Comparison of ENCODE assay signal across 1 cellular context in genomic region chr7:43784030-43785001, GRCh38.
TF ChIP-seq lines count a peak whose summit lies in the region.

No MANE protein-coding gene starts in this region.

TF ChIP-seq in GM12878, 131 proteins besides CTCF, POLR2A, EP300 and RAD21 (continued from another document and continues in another):
- TF ChIP-seq, protein P1, sequence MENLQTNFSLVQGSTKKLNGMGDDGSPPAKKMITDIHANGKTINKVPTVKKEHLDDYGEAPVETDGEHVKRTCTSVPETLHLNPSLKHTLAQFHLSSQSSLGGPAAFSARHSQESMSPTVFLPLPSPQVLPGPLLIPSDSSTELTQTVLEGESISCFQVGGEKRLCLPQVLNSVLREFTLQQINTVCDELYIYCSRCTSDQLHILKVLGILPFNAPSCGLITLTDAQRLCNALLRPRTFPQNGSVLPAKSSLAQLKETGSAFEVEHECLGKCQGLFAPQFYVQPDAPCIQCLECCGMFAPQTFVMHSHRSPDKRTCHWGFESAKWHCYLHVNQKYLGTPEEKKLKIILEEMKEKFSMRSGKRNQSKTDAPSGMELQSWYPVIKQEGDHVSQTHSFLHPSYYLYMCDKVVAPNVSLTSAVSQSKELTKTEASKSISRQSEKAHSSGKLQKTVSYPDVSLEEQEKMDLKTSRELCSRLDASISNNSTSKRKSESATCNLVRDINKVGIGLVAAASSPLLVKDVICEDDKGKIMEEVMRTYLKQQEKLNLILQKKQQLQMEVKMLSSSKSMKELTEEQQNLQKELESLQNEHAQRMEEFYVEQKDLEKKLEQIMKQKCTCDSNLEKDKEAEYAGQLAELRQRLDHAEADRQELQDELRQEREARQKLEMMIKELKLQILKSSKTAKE (IDR thresholded peaks at IDR 0.05; ENCODE audit: low read depth, poor library complexity, severe bottlenecking) = peak; percentile 74
- TF ChIP-seq, protein P2, sequence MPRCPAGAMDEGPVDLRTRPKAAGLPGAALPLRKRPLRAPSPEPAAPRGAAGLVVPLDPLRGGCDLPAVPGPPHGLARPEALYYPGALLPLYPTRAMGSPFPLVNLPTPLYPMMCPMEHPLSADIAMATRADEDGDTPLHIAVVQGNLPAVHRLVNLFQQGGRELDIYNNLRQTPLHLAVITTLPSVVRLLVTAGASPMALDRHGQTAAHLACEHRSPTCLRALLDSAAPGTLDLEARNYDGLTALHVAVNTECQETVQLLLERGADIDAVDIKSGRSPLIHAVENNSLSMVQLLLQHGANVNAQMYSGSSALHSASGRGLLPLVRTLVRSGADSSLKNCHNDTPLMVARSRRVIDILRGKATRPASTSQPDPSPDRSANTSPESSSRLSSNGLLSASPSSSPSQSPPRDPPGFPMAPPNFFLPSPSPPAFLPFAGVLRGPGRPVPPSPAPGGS (IDR thresholded peaks at IDR 0.05; ENCODE audit: borderline replicate concordance, insufficient read depth, low read depth, low read length, poor library complexity, severe bottlenecking) = no peak
- TF ChIP-seq SUPT20H (IDR thresholded peaks at IDR 0.05; ENCODE audit: borderline replicate concordance, control insufficient read depth, low read depth, low read length) (no peak), CBFB (IDR thresholded peaks at IDR 0.05; ENCODE audit: low read depth) (no peak), ZBTB40 (IDR thresholded peaks at IDR 0.05; ENCODE audit: borderline replicate concordance) (no peak), BACH1 (IDR thresholded peaks at IDR 0.05; ENCODE audit: borderline replicate concordance) (no peak), MTA2 (IDR thresholded peaks at IDR 0.05; ENCODE audit: low read depth) (peak; percentile 43; the same call in 1 of the 2 replicates), JUNB (IDR thresholded peaks at IDR 0.05) (peak; percentile 65), ESRRA (IDR thresholded peaks at IDR 0.05; ENCODE audit: low read length) (no peak), SUZ12 (IDR thresholded peaks at IDR 0.05; ENCODE audit: unreplicated experiment) (no peak), ZZZ3 (IDR thresholded peaks at IDR 0.05; ENCODE audit: control insufficient read depth, insufficient read length, low read depth) (no peak), TCF7 (IDR thresholded peaks at IDR 0.05; ENCODE audit: borderline replicate concordance) (0 out of 2 replicates have a peak, but pooled peaks have one; percentile 12), SREBF1 (IDR thresholded peaks at IDR 0.05; ENCODE audit: low read length) (no peak), PAX8 (IDR thresholded peaks at IDR 0.05) (no peak), TARDBP (IDR thresholded peaks at IDR 0.05; ENCODE audit: borderline replicate concordance) (no peak), CHD2 (IDR thresholded peaks at IDR 0.05; ENCODE audit: borderline replicate concordance, low read depth, low read length) (no peak), NFYA (IDR thresholded peaks at IDR 0.05; ENCODE audit: borderline replicate concordance, low read depth, low read length) (no peak), NR2C1 (IDR thresholded peaks at IDR 0.05) (no peak), CHD1 (IDR thresholded peaks at IDR 0.05; ENCODE audit: low read depth, low read length) (no peak), NR2F1 (conservative IDR thresholded peaks at IDR 0.05) (peak; percentile 73; the same call in 1 of the 2 replicates), NRF1 (conservative IDR thresholded peaks at IDR 0.05; ENCODE audit: low read depth, low read length) (no peak), SRF (IDR thresholded peaks at IDR 0.05; ENCODE audit: low read depth in 2 of 2, low read length in 2 of 2) (no peak), HSF1 (IDR thresholded peaks at IDR 0.05; ENCODE audit: low read depth, low read length) (no peak), YBX1 (IDR thresholded peaks at IDR 0.05) (no peak), SMC3 (IDR thresholded peaks at IDR 0.05; ENCODE audit: borderline replicate concordance, low read length) (no peak), RELB (IDR thresholded peaks at IDR 0.05; ENCODE audit: low read depth) (peak; percentile 67; the same call in 1 of the 2 replicates), CHD4 (IDR thresholded peaks at IDR 0.05) (no peak), GATAD2B (conservative IDR thresholded peaks at IDR 0.05; ENCODE audit: low read depth) (no peak), SMAD1 (IDR thresholded peaks at IDR 0.05; ENCODE audit: low read depth, partially characterized antibody) (no peak), STAT3 (IDR thresholded peaks at IDR 0.05; ENCODE audit: low read depth, low read length) (no peak), POLR2AphosphoS5 (IDR thresholded peaks at IDR 0.05; ENCODE audit: low read length) (no peak), PKNOX1 (IDR thresholded peaks at IDR 0.05) (no peak), ATF7 (IDR thresholded peaks at IDR 0.05; ENCODE audit: low read depth) (peak; percentile 54), PAX5 (IDR thresholded peaks at IDR 0.05; ENCODE audit: borderline replicate concordance, low read depth, low read length) (no peak), TAF1 (IDR thresholded peaks at IDR 0.05; ENCODE audit: borderline replicate concordance, low read depth, low read length) (no peak), ZBTB33 (IDR thresholded peaks at IDR 0.05) (no peak), HCFC1 (IDR thresholded peaks at IDR 0.05; ENCODE audit: low read length) (no peak), ZBED1 (IDR thresholded peaks at IDR 0.05; ENCODE audit: borderline replicate concordance) (no peak), FOXK2 (IDR thresholded peaks at IDR 0.05) (no peak), RFX5 (IDR thresholded peaks at IDR 0.05; ENCODE audit: low read depth, low read length) (no peak), ZNF274 (IDR thresholded peaks at IDR 0.05; ENCODE audit: insufficient read depth, insufficient read length) (no peak)
- TF ChIP-seq, protein P3, sequence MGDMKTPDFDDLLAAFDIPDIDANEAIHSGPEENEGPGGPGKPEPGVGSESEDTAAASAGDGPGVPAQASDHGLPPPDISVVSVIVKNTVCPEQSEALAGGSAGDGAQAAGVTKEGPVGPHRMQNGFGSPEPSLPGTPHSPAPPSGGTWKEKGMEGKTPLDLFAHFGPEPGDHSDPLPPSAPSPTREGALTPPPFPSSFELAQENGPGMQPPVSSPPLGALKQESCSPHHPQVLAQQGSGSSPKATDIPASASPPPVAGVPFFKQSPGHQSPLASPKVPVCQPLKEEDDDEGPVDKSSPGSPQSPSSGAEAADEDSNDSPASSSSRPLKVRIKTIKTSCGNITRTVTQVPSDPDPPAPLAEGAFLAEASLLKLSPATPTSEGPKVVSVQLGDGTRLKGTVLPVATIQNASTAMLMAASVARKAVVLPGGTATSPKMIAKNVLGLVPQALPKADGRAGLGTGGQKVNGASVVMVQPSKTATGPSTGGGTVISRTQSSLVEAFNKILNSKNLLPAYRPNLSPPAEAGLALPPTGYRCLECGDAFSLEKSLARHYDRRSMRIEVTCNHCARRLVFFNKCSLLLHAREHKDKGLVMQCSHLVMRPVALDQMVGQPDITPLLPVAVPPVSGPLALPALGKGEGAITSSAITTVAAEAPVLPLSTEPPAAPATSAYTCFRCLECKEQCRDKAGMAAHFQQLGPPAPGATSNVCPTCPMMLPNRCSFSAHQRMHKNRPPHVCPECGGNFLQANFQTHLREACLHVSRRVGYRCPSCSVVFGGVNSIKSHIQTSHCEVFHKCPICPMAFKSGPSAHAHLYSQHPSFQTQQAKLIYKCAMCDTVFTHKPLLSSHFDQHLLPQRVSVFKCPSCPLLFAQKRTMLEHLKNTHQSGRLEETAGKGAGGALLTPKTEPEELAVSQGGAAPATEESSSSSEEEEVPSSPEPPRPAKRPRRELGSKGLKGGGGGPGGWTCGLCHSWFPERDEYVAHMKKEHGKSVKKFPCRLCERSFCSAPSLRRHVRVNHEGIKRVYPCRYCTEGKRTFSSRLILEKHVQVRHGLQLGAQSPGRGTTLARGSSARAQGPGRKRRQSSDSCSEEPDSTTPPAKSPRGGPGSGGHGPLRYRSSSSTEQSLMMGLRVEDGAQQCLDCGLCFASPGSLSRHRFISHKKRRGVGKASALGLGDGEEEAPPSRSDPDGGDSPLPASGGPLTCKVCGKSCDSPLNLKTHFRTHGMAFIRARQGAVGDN (IDR thresholded peaks at IDR 0.05) = peak; percentile 35; the same call in 1 of the 2 replicates
- TF ChIP-seq, protein P4, sequence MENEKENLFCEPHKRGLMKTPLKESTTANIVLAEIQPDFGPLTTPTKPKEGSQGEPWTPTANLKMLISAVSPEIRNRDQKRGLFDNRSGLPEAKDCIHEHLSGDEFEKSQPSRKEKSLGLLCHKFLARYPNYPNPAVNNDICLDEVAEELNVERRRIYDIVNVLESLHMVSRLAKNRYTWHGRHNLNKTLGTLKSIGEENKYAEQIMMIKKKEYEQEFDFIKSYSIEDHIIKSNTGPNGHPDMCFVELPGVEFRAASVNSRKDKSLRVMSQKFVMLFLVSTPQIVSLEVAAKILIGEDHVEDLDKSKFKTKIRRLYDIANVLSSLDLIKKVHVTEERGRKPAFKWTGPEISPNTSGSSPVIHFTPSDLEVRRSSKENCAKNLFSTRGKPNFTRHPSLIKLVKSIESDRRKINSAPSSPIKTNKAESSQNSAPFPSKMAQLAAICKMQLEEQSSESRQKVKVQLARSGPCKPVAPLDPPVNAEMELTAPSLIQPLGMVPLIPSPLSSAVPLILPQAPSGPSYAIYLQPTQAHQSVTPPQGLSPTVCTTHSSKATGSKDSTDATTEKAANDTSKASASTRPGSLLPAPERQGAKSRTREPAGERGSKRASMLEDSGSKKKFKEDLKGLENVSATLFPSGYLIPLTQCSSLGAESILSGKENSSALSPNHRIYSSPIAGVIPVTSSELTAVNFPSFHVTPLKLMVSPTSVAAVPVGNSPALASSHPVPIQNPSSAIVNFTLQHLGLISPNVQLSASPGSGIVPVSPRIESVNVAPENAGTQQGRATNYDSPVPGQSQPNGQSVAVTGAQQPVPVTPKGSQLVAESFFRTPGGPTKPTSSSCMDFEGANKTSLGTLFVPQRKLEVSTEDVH (IDR thresholded peaks at IDR 0.05; ENCODE audit: low read depth, partially characterized antibody) = no peak
